Comparison of ENCODE assay signal across 8 cellular contexts in the genomic region with DNA sequence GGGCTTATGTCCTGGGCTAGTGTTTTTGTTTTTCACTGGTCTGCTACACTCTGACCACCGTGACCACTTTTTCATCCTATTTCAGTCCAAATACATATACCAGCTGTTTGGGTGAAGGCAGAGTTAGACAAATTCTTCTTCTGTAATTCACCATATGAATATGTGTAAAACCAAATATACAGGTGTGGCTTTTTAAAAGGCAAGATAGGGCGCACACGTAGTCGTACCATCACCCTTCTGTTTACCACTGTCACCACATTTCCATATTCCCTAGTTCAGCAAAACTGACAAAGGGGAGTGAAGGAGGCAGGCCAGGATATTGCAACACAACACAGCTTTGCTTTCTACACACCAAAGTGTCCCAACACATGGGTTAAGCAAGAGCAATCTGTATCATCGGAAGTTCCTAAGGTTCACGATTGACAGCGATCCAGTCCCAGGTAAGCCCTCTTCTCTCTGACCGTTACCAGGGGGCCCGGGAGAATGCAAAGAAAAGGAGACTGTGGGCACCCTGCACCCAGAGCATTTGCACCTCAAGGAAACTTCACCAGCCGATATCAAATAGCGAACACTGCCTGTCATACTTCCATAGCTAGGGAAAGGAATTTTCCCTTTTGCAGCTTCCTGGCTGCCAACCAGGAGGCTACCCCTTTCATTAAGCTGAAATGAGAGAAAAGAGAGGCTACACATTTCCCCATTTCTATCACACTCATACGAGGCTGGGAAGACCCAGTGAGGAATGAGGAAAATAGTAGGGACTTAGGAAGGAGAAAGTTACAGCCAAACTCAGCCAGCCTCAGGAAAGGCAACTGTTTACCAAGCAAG. TPM values are rescaled to one million over a fixed set of nuclear protein-coding genes. Genes with fewer than 3 reads are reported as not detected.
DNase-seq lines count a peak whose midpoint lies in the region; ATAC-seq and TF ChIP-seq lines count a peak whose summit lies in the region.

No MANE protein-coding gene starts in this region.

- H3K4me3 ChIP-seq in NT2/D1 (ENCODE audit: insufficient read length, low read depth): no peak overlapping the region
- H3K4me3 ChIP-seq in fibroblast of villous mesenchyme (ENCODE audit: low read depth, low read length): peak overlapping the region; percentile 1

- H3K4me3 Mint-ChIP-seq in stimulated activated naive B cell treated with anti-CD40 and anti-IgM and Interleukin-4, amounts not matched to agents 10 μg/mL and 1 μg/mL and 100 μg/mL, for 72 hours: peak overlapping the region; percentile 24 to 37

- DNase-seq in NT2/D1 (ENCODE audit: low read depth, low spot score) (no peak), fibroblast of villous mesenchyme (ENCODE audit: low read depth) (peak; percentile 93), nucleus accumbens (lab: John Stamatoyannopoulos, UW) (no peak)
- no peak for DNase-seq in stimulated activated naive B cell treated with anti-CD40 and anti-IgM and Interleukin-4, amounts not matched to agents 10 μg/mL and 1 μg/mL and 100 μg/mL, for 72 hours

- peaks cover 63 to 89% of the 10 kb centered on the region in 2 donors for H3K4me1 Mint-ChIP-seq in stimulated activated naive B cell treated with anti-CD40 and anti-IgM and Interleukin-4, amounts not matched to agents 10 μg/mL and 1 μg/mL and 100 μg/mL, for 72 hours

- no peaks in the 10 kb centered on the region for H3K9me3 ChIP-seq in NT2/D1 (ENCODE audit: insufficient read depth, low read length)

- ATAC-seq in GM19455 (IDR thresholded peaks at IDR 0.05; ENCODE audit: unreplicated experiment): peak; percentile 66
- peak; percentile 35 to 51 for ATAC-seq in stimulated activated naive B cell treated with anti-CD40 and anti-IgM and Interleukin-4, amounts not matched to agents 10 μg/mL and 1 μg/mL and 100 μg/mL, for 72 hours (replicated peaks)
- ATAC-seq in GM19035 (IDR thresholded peaks at IDR 0.05; ENCODE audit: unreplicated experiment): no peak
- ATAC-seq in GM18519 (IDR thresholded peaks at IDR 0.05; ENCODE audit: low FRiP score, unreplicated experiment): no peak
- no peak for ATAC-seq in HG03039 (IDR thresholded peaks at IDR 0.05; ENCODE audit: unreplicated experiment)

- no peaks in the 10 kb centered on the region for H3K27me3 Mint-ChIP-seq in stimulated activated naive B cell treated with anti-CD40 and anti-IgM and Interleukin-4, amounts not matched to agents 10 μg/mL and 1 μg/mL and 100 μg/mL, for 72 hours

- H3K27me3 ChIP-seq in NT2/D1 (ENCODE audit: insufficient read depth, insufficient read length): no peaks in the 10 kb centered on the region

- no peaks in the 10 kb centered on the region for H3K9me3 Mint-ChIP-seq in stimulated activated naive B cell treated with anti-CD40 and anti-IgM and Interleukin-4, amounts not matched to agents 10 μg/mL and 1 μg/mL and 100 μg/mL, for 72 hours

- no peak for TF ChIP-seq CTCF in fibroblast of villous mesenchyme (IDR thresholded peaks at IDR 0.05; ENCODE audit: insufficient read depth, low read depth, low read length)

- peak overlapping the region; percentile 89 for H3K27ac Mint-ChIP-seq in stimulated activated naive B cell treated with anti-CD40 and anti-IgM and Interleukin-4, amounts not matched to agents 10 μg/mL and 1 μg/mL and 100 μg/mL, for 72 hours

- peak overlapping the region; percentile 13 for H3K9ac ChIP-seq in NT2/D1 (ENCODE audit: insufficient read length, low read depth)

- peaks cover 10% of the 10 kb centered on the region for H3K36me3 ChIP-seq in NT2/D1 (ENCODE audit: insufficient read depth, insufficient read length, low read length)

- peaks cover 12% of the 10 kb centered on the region for H3K4me1 ChIP-seq in NT2/D1 (ENCODE audit: insufficient read depth, insufficient read length)

- peaks cover 4 to 9% of the 10 kb centered on the region in 2 donors for H3K36me3 Mint-ChIP-seq in stimulated activated naive B cell treated with anti-CD40 and anti-IgM and Interleukin-4, amounts not matched to agents 10 μg/mL and 1 μg/mL and 100 μg/mL, for 72 hours

RNA-seq across cellular contexts. Expression of a gene that starts 23.1 kb away (rescaled TPM):
- total RNA-seq in fibroblast of villous mesenchyme: 27.4 and 32.0 TPM in 2 replicates

Comparison
In these comparisons a context has a peak if more than half of its experiments do, and no peak if none do; other contexts are left out.
1. ATAC-seq: peak in GM19455 (single experiment) and stimulated activated naive B cell treated with anti-CD40 and anti-IgM and Interleukin-4, amounts not matched to agents 10 μg/mL and 1 μg/mL and 100 μg/mL, for 72 hours (2 of 2); none in GM19035 (single experiment), GM18519 (single experiment) and HG03039 (single experiment).